Comparison of ENCODE assay signal across 4 cellular contexts in genomic region chr7:95429241-95429640, GRCh38. TPM values are rescaled to one million over a fixed set of nuclear protein-coding genes. Genes with fewer than 3 reads are reported as not detected.
"Had no signal": no experiment of that assay in that cellular context is flagged by ENCODE, and none has a peak within 500 bp of the region (broad histone marks: within the 10 kb centered on the region; RNA-seq: fewer than 3 reads in every experiment).

No MANE protein-coding gene starts in this region.

RNA-seq across cellular contexts. Expression of gene PON3, which starts 33.1 kb away (rescaled TPM):
- total RNA-seq: thoracic aorta had no signal

RNA-seq across cellular contexts. Expression of gene ASB4, which starts 56.5 kb away (rescaled TPM):
- total RNA-seq: tibial nerve, transverse colon, ureter had no signal
